Comparison of ENCODE assay signal across 23 cellular contexts in genomic region chr10:80701706-80702105, GRCh38.
"Had no signal": no experiment of that assay in that cellular context is flagged by ENCODE, and none has a peak within 500 bp of the region (broad histone marks: within the 10 kb centered on the region; RNA-seq: fewer than 3 reads in every experiment).

No MANE protein-coding gene starts in this region.

- H3K27ac Mint-ChIP-seq: activated naive CD4-positive, alpha-beta T cell treated with anti-CD3 and anti-CD28 coated beads, Interleukin-2, amount 10 ng/mL, durations not matched to agents 7 days and 5 days; activated naive CD8-positive, alpha-beta T cell treated with anti-CD3 and anti-CD28 coated beads, Interleukin-2, amount 10 ng/mL, durations not matched to agents 7 days and 5 days; activated T-helper 1 cell treated with anti-CD3 and anti-CD28 coated beads, Interleukin-12 subunit alpha, Interleukin-12 subunit beta, Interleukin-2, Interleukin-4 antibody, amounts not matched to agents 30 ng/mL and 10 ng/mL and 1 ng/mL, durations not matched to agents 14 hours and 24 hours and 36 hours; effector memory CD8-positive, alpha-beta T cell; naive thymus-derived CD4-positive, alpha-beta T cell; T-helper 2 cell treated with Interferon-gamma antibody and Interleukin-4, amounts not matched to agents 5 μg/mL and 100 μg/mL, for 36 hours had no signal

- H3K36me3 ChIP-seq: ascending aorta, brain microvascular endothelial cell, gastroesophageal sphincter, right lobe of liver, thoracic aorta had no signal

- H3K27ac ChIP-seq: ascending aorta, brain microvascular endothelial cell, gastroesophageal sphincter, hepatocyte, right lobe of liver, thoracic aorta had no signal

- H3K27me3 ChIP-seq: ascending aorta, brain microvascular endothelial cell, hepatocyte, right lobe of liver had no signal

- DNase-seq: activated CD4-positive, alpha-beta T cell treated with anti-CD3 and anti-CD28 coated beads for 4 hours; activated CD4-positive, alpha-beta T cell treated with anti-CD3 and anti-CD28 coated beads, Interleukin-2, amount 50 U/mL, for 4 hours; activated gamma-delta T cell; activated naive CD4-positive, alpha-beta T cell treated with anti-CD3 and anti-CD28 coated beads, Interleukin-2, amount 10 ng/mL, durations not matched to agents 7 days and 5 days; activated naive CD8-positive, alpha-beta T cell treated with anti-CD3 and anti-CD28 coated beads, Interleukin-2, amount 10 ng/mL, durations not matched to agents 7 days and 5 days; activated T-cell treated with anti-CD3 and anti-CD28 coated beads, Interleukin-2, amount 50 U/mL, for 1 hour; brain microvascular endothelial cell; cortex of kidney; effector memory CD8-positive, alpha-beta T cell; islet precursor cell; naive thymus-derived CD4-positive, alpha-beta T cell; stimulated activated CD4-positive, alpha-beta T cell treated with anti-CD3 and anti-CD28 coated beads, Interleukin-2, amount 100 ng/mL, for 48 hours; stimulated activated naive CD4-positive, alpha-beta T cell treated with Interleukin-2 at 50 U/mL for 16 hours; trophoblast cell had no signal

- H3K4me1 ChIP-seq: right lobe of liver had no signal

- H3K4me3 ChIP-seq: ascending aorta, gastroesophageal sphincter, hepatocyte, right lobe of liver, thoracic aorta had no signal

- H3K4me2 ChIP-seq: hepatocyte had no signal

- H3K9me3 Mint-ChIP-seq: activated naive CD4-positive, alpha-beta T cell treated with anti-CD3 and anti-CD28 coated beads, Interleukin-2, amount 10 ng/mL, durations not matched to agents 7 days and 5 days; activated T-helper 1 cell treated with anti-CD3 and anti-CD28 coated beads, Interleukin-12 subunit alpha, Interleukin-12 subunit beta, Interleukin-2, Interleukin-4 antibody, amounts not matched to agents 30 ng/mL and 10 ng/mL and 1 ng/mL, durations not matched to agents 14 hours and 24 hours and 36 hours; effector memory CD8-positive, alpha-beta T cell; T-helper 2 cell treated with Interferon-gamma antibody and Interleukin-4, amounts not matched to agents 5 μg/mL and 100 μg/mL, for 36 hours had no signal

- H3K9me3 ChIP-seq: ascending aorta, gastroesophageal sphincter, right lobe of liver, thoracic aorta had no signal

- ATAC-seq: effector memory CD8-positive, alpha-beta T cell; gastroesophageal sphincter; naive thymus-derived CD4-positive, alpha-beta T cell had no signal

- H3K4me3 Mint-ChIP-seq: activated naive CD4-positive, alpha-beta T cell treated with anti-CD3 and anti-CD28 coated beads, Interleukin-2, amount 10 ng/mL, durations not matched to agents 7 days and 5 days; activated naive CD8-positive, alpha-beta T cell treated with anti-CD3 and anti-CD28 coated beads, Interleukin-2, amount 10 ng/mL, durations not matched to agents 7 days and 5 days; activated T-helper 1 cell treated with anti-CD3 and anti-CD28 coated beads, Interleukin-12 subunit alpha, Interleukin-12 subunit beta, Interleukin-2, Interleukin-4 antibody, amounts not matched to agents 30 ng/mL and 10 ng/mL and 1 ng/mL, durations not matched to agents 14 hours and 24 hours and 36 hours; effector memory CD8-positive, alpha-beta T cell; naive thymus-derived CD4-positive, alpha-beta T cell; T-helper 2 cell treated with Interferon-gamma antibody and Interleukin-4, amounts not matched to agents 5 μg/mL and 100 μg/mL, for 36 hours had no signal

- FAIRE-seq: endothelial cell of umbilical vein, urothelium cell line had no signal

- H3K4me1 Mint-ChIP-seq: activated naive CD4-positive, alpha-beta T cell treated with anti-CD3 and anti-CD28 coated beads, Interleukin-2, amount 10 ng/mL, durations not matched to agents 7 days and 5 days; activated naive CD8-positive, alpha-beta T cell treated with anti-CD3 and anti-CD28 coated beads, Interleukin-2, amount 10 ng/mL, durations not matched to agents 7 days and 5 days; naive thymus-derived CD4-positive, alpha-beta T cell had no signal

- H3K36me3 Mint-ChIP-seq: activated naive CD4-positive, alpha-beta T cell treated with anti-CD3 and anti-CD28 coated beads, Interleukin-2, amount 10 ng/mL, durations not matched to agents 7 days and 5 days; activated naive CD8-positive, alpha-beta T cell treated with anti-CD3 and anti-CD28 coated beads, Interleukin-2, amount 10 ng/mL, durations not matched to agents 7 days and 5 days; naive thymus-derived CD4-positive, alpha-beta T cell had no signal
